In the genomic region with DNA sequence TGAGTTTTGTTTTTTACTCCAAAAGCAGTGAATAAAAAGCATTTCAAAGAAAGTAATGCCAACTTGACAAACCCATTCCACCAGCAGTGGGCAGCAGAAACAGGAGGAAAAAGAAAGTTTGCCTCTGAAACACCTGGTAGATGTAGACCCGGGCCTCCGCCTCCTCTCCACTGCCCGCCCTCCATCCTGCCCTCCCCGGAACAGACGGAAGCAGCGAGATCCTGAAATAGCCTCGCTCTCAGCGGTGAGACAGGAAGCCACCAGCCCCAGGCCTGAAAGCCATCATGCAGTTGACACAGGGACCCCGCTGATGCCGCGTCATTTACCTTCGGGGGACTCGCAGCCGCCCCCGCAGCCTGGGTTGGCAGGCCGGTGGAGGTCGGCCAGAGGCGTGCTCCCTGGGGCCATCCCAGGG, we compare ENCODE assay signal across 8 cellular contexts.
A peak's percentile ranks its signal among the peaks of the same experiment; 100 is the strongest.
DNase-seq lines count a peak whose midpoint lies in the region; ATAC-seq and TF ChIP-seq lines count a peak whose summit lies in the region.
"Had no signal": no experiment of that assay in that cellular context is flagged by ENCODE, and none has a peak within 500 bp of the region (broad histone marks: within the 10 kb centered on the region; RNA-seq: fewer than 3 reads in every experiment).

No MANE protein-coding gene starts in this region.

- no peaks in the 10 kb centered on the region for H3K36me3 Mint-ChIP-seq in activated naive CD4-positive, alpha-beta T cell treated with anti-CD3 and anti-CD28 coated beads, Interleukin-2, amount 50 U/mL, for 24 hours
- no peaks in the 10 kb centered on the region for H3K36me3 Mint-ChIP-seq in memory B cell
- H3K36me3 Mint-ChIP-seq in stimulated activated naive CD8-positive, alpha-beta T cell treated with anti-CD3 and anti-CD28 coated beads, Interleukin-15, Interleukin-2, amounts not matched to agents 100 ng/mL and 50 ng/mL, for 24 hours (ENCODE audit: low read depth) = no peaks in the 10 kb centered on the region

- peak overlapping the region; percentile 86 for H3K27ac Mint-ChIP-seq in activated naive CD4-positive, alpha-beta T cell treated with anti-CD3 and anti-CD28 coated beads, Interleukin-2, amount 50 U/mL, for 24 hours
- H3K27ac Mint-ChIP-seq in memory B cell = peak overlapping the region; percentile 60
- peak overlapping the region; percentile 81 for H3K27ac Mint-ChIP-seq in stimulated activated naive CD8-positive, alpha-beta T cell treated with anti-CD3 and anti-CD28 coated beads, Interleukin-15, Interleukin-2, amounts not matched to agents 100 ng/mL and 50 ng/mL, for 24 hours

- DNase-seq in memory B cell (ENCODE audit: low spot score in 2 of 2) (peak in 1 of 2 donors; percentile 2), AG08395 (ENCODE audit: low spot score) (no peak)

- peaks cover 49% of the 10 kb centered on the region for H3K4me1 ChIP-seq in OCI-LY1 (ENCODE audit: insufficient read depth, low read length, severe bottlenecking)

- H3K4me2 ChIP-seq in OCI-LY1 (ENCODE audit: low read length) = peak overlapping the region; percentile 45

- no peaks in the 10 kb centered on the region for H3K27me3 Mint-ChIP-seq in activated naive CD4-positive, alpha-beta T cell treated with anti-CD3 and anti-CD28 coated beads, Interleukin-2, amount 50 U/mL, for 24 hours
- H3K27me3 Mint-ChIP-seq in memory B cell = peaks cover 2% of the 10 kb centered on the region
- H3K27me3 Mint-ChIP-seq in stimulated activated naive CD8-positive, alpha-beta T cell treated with anti-CD3 and anti-CD28 coated beads, Interleukin-15, Interleukin-2, amounts not matched to agents 100 ng/mL and 50 ng/mL, for 24 hours = no peaks in the 10 kb centered on the region

- H3K4me3 ChIP-seq in OCI-LY1 (ENCODE audit: low read depth, low read length, poor library complexity, severe bottlenecking) = peak overlapping the region; percentile 26
- H3K4me3 ChIP-seq: uterus had no signal

- H3K79me2 ChIP-seq in OCI-LY1 (ENCODE audit: insufficient read depth, low read length) = no peaks in the 10 kb centered on the region

- H3K4me3 Mint-ChIP-seq in activated naive CD4-positive, alpha-beta T cell treated with anti-CD3 and anti-CD28 coated beads, Interleukin-2, amount 50 U/mL, for 24 hours = peak overlapping the region; percentile 64
- peak overlapping the region; percentile 66 for H3K4me3 Mint-ChIP-seq in memory B cell
- H3K4me3 Mint-ChIP-seq in stimulated activated naive CD8-positive, alpha-beta T cell treated with anti-CD3 and anti-CD28 coated beads, Interleukin-15, Interleukin-2, amounts not matched to agents 100 ng/mL and 50 ng/mL, for 24 hours = peak overlapping the region; percentile 28

- H3K4me1 Mint-ChIP-seq in activated naive CD4-positive, alpha-beta T cell treated with anti-CD3 and anti-CD28 coated beads, Interleukin-2, amount 50 U/mL, for 24 hours = peaks cover 23% of the 10 kb centered on the region
- peaks cover 8% of the 10 kb centered on the region for H3K4me1 Mint-ChIP-seq in memory B cell
- H3K4me1 Mint-ChIP-seq in stimulated activated naive CD8-positive, alpha-beta T cell treated with anti-CD3 and anti-CD28 coated beads, Interleukin-15, Interleukin-2, amounts not matched to agents 100 ng/mL and 50 ng/mL, for 24 hours (ENCODE audit: low read depth) = peaks cover 28% of the 10 kb centered on the region

- peak overlapping the region; percentile 15 for H3K27ac ChIP-seq in OCI-LY1 (ENCODE audit: low read depth, low read length, poor library complexity, severe bottlenecking)
- H3K27ac ChIP-seq: uterus had no signal

- H3K9ac ChIP-seq in OCI-LY1 (ENCODE audit: low read length) = peak overlapping the region; percentile 17; the same call in 1 of the 2 replicates

- ATAC-seq in GM18907 (IDR thresholded peaks at IDR 0.05; ENCODE audit: unreplicated experiment) = peak; percentile 97
- peak; percentile 96 for ATAC-seq in HG02870 (IDR thresholded peaks at IDR 0.05; ENCODE audit: unreplicated experiment)
- ATAC-seq in memory B cell (ENCODE audit: low read depth) = peak; percentile 78

- H3K9me2 ChIP-seq in OCI-LY1 (ENCODE audit: low read depth, low read length) = no peaks in the 10 kb centered on the region

- H3K27me3 ChIP-seq in OCI-LY1 (ENCODE audit: insufficient read depth, low read length) = peaks cover 3% of the 10 kb centered on the region; the same call in 1 of the 2 replicates
- H3K27me3 ChIP-seq: uterus had no signal

- no peaks in the 10 kb centered on the region for H4K20me1 ChIP-seq in OCI-LY1 (ENCODE audit: insufficient read depth, low read length)

- H3F3A ChIP-seq in OCI-LY1 (ENCODE audit: insufficient read depth, low read length) = no peaks in the 10 kb centered on the region

- H3K9me3 ChIP-seq in OCI-LY1 (ENCODE audit: low read length) = no peaks in the 10 kb centered on the region
- H3K9me3 ChIP-seq: uterus had no signal

- peak; percentile 66 for TF ChIP-seq CTCF in OCI-LY1 (IDR thresholded peaks at IDR 0.05; ENCODE audit: low read length)

- no peaks in the 10 kb centered on the region for H3K9me3 Mint-ChIP-seq in activated naive CD4-positive, alpha-beta T cell treated with anti-CD3 and anti-CD28 coated beads, Interleukin-2, amount 50 U/mL, for 24 hours
- no peaks in the 10 kb centered on the region for H3K9me3 Mint-ChIP-seq in memory B cell
- H3K9me3 Mint-ChIP-seq in stimulated activated naive CD8-positive, alpha-beta T cell treated with anti-CD3 and anti-CD28 coated beads, Interleukin-15, Interleukin-2, amounts not matched to agents 100 ng/mL and 50 ng/mL, for 24 hours = no peaks in the 10 kb centered on the region

- no peak overlapping the region for H2AFZ ChIP-seq in OCI-LY1 (ENCODE audit: low read length)

- H3K36me3 ChIP-seq in OCI-LY1 (ENCODE audit: insufficient read depth, low read length) = no peaks in the 10 kb centered on the region
- H3K36me3 ChIP-seq: uterus had no signal
